In the genomic region with DNA sequence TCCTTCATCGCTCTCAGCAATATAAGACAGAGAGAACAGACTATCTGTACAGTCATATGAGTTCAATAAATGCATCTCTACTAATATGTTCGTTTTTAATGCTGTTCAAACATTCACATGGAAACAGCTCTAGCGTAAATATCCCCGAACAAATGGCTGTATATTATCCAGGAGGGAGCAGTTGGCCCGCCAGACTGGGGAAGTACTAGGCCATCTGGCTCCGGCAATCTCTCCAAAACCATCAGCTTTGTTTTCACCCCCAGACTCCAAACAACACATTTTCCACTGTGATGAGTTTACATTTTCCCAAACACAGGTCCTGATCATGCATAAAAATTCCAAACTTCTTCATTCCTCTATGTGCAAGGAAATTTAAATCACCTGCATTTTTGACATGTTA, we compare ENCODE assay signal across 20 cellular contexts. TPM values are rescaled to one million over a fixed set of nuclear protein-coding genes. Genes with fewer than 3 reads are reported as not detected.
DNase-seq lines count a peak whose midpoint lies in the region; ATAC-seq, FAIRE-seq and TF ChIP-seq lines count a peak whose summit lies in the region.
"Had no signal": no experiment of that assay in that cellular context is flagged by ENCODE, and none has a peak within 500 bp of the region (broad histone marks: within the 10 kb centered on the region; RNA-seq: fewer than 3 reads in every experiment).

No MANE protein-coding gene starts in this region.

- H3K27ac ChIP-seq in ACC112 (ENCODE audit: low read depth, low read length) (0 out of 2 replicates have a peak overlapping the region, but pooled peaks have one; percentile 4), OCI-LY7 (ENCODE audit: low read depth, low read length, poor library complexity, severe bottlenecking) (no peak overlapping the region)
- H3K27ac ChIP-seq: parathyroid adenoma had no signal

- H3K4me1 ChIP-seq in ACC112 (ENCODE audit: control insufficient read depth, insufficient read depth, low read length, unreplicated experiment), result peaks cover 46% of the 10 kb centered on the region
- peaks cover 30% of the 10 kb centered on the region for H3K4me1 ChIP-seq in Loucy (ENCODE audit: insufficient read depth, low read length, poor library complexity, severe bottlenecking)
- H3K4me1 ChIP-seq in OCI-LY7 (ENCODE audit: insufficient read depth, low read length, poor library complexity, severe bottlenecking), result peaks cover 76% of the 10 kb centered on the region
- H3K4me1 ChIP-seq: parathyroid adenoma had no signal

- intact Hi-C loops in OCI-LY7 (cut with micrococcal nuclease; ENCODE audit: unreplicated experiment), result no loop called here
- intact Hi-C loops in head of caudate nucleus (cut with DNase I), result no loop called here

- FAIRE-seq in frontal cortex (lab: Jason Lieb, UNC), result no peak

- H3K9me3 Mint-ChIP-seq in memory B cell, result no peaks in the 10 kb centered on the region
- H3K9me3 Mint-ChIP-seq: activated naive CD8-positive, alpha-beta T cell treated with anti-CD3 and anti-CD28 coated beads, Interleukin-2, amount 10 ng/mL, durations not matched to agents 7 days and 5 days; CD8-positive, alpha-beta memory T cell had no signal

- H2AFZ ChIP-seq in ACC112 (ENCODE audit: low read length, unreplicated experiment), result no peak overlapping the region
- no peak overlapping the region for H2AFZ ChIP-seq in Loucy (ENCODE audit: low read length)
- H2AFZ ChIP-seq in OCI-LY7 (ENCODE audit: low read length), result no peak overlapping the region
- H2AFZ ChIP-seq: parathyroid adenoma had no signal

- no peaks in the 10 kb centered on the region for H3K27me3 ChIP-seq in ACC112 (ENCODE audit: insufficient read depth, low read length)
- no peaks in the 10 kb centered on the region for H3K27me3 ChIP-seq in Loucy (ENCODE audit: insufficient read depth, low read length, poor library complexity, severe bottlenecking)

- no peak overlapping the region for H3K9ac ChIP-seq in Loucy (ENCODE audit: low read depth, low read length, poor library complexity, severe bottlenecking)
- H3K9ac ChIP-seq: parathyroid adenoma had no signal

- H3K4me3 Mint-ChIP-seq in memory B cell, result no peak overlapping the region
- H3K4me3 Mint-ChIP-seq: activated CD8-positive, alpha-beta T cell treated with anti-CD3 and anti-CD28 coated beads, Interleukin-2, amount 10 ng/mL, durations not matched to agents 7 days and 5 days; activated naive CD8-positive, alpha-beta T cell treated with anti-CD3 and anti-CD28 coated beads, Interleukin-2, amount 10 ng/mL, durations not matched to agents 7 days and 5 days; CD8-positive, alpha-beta memory T cell had no signal

- peaks cover 53% of the 10 kb centered on the region for H3K4me1 Mint-ChIP-seq in memory B cell

- DNase-seq in OCI-LY7 (ENCODE audit: low spot score), result no peak
- no peak for DNase-seq in memory B cell (ENCODE audit: low spot score in 2 of 2)
- no peak for DNase-seq in frontal cortex (ENCODE audit: low spot score in 2 of 2)
- no peak for DNase-seq in head of caudate nucleus
- DNase-seq in Kasumi-1 (lab: John Stamatoyannopoulos, UW), result no peak
- DNase-seq in HPDE6-E6E7 (ENCODE audit: extremely low spot score), result no peak
- DNase-seq: ACHN; activated CD8-positive, alpha-beta T cell treated with anti-CD3 and anti-CD28 coated beads, Interleukin-2, amount 10 ng/mL, durations not matched to agents 7 days and 5 days; activated naive CD8-positive, alpha-beta T cell treated with anti-CD3 and anti-CD28 coated beads, Interleukin-2, amount 10 ng/mL, durations not matched to agents 7 days and 5 days; CD8-positive, alpha-beta memory T cell; central memory CD4-positive, alpha-beta T cell; foreskin melanocyte; H7; left ventricle myocardium superior; NCI-H187 treated with DMSO at 0.1 percent for 48 hours; NK-92 treated with Interleukin-12 subunit alpha and Interleukin-12 subunit beta, amount 100 ng/mL, for 24 hours; stimulated activated naive CD4-positive, alpha-beta T cell had no signal

- ATAC-seq in memory B cell (ENCODE audit: low read depth), result no peak
- ATAC-seq: activated CD8-positive, alpha-beta T cell treated with anti-CD3 and anti-CD28 coated beads, Interleukin-2, amount 10 ng/mL, durations not matched to agents 7 days and 5 days; left ventricle myocardium superior had no signal

- H3K9me3 ChIP-seq in Loucy (ENCODE audit: insufficient read depth, low read depth, low read length) (no peaks in the 10 kb centered on the region), OCI-LY7 (ENCODE audit: low read length) (no peaks in the 10 kb centered on the region)

- H3K27ac Mint-ChIP-seq in memory B cell, result peak overlapping the region; percentile 31
- H3K27ac Mint-ChIP-seq: activated CD8-positive, alpha-beta T cell treated with anti-CD3 and anti-CD28 coated beads, Interleukin-2, amount 10 ng/mL, durations not matched to agents 7 days and 5 days; activated naive CD8-positive, alpha-beta T cell treated with anti-CD3 and anti-CD28 coated beads, Interleukin-2, amount 10 ng/mL, durations not matched to agents 7 days and 5 days; CD8-positive, alpha-beta memory T cell had no signal

- TF ChIP-seq CTCF in Loucy (conservative IDR thresholded peaks at IDR 0.05; ENCODE audit: low read length) (no peak), OCI-LY7 (conservative IDR thresholded peaks at IDR 0.05; ENCODE audit: low read length) (no peak)

- peaks cover 31% of the 10 kb centered on the region for H3K36me3 Mint-ChIP-seq in memory B cell
- H3K36me3 Mint-ChIP-seq: activated naive CD8-positive, alpha-beta T cell treated with anti-CD3 and anti-CD28 coated beads, Interleukin-2, amount 10 ng/mL, durations not matched to agents 7 days and 5 days; CD8-positive, alpha-beta memory T cell had no signal

- CTCF ChIA-PET in OCI-LY7 (lab: Charles Lee; ENCODE audit: unreplicated experiment), result interaction anchor here (1.5 kb wide), 1 partner anchor 33 kb away, joined by 3 read pairs; no protein-coding TSS in a partner anchor

- H3K9me2 ChIP-seq in Loucy (replicated peaks; ENCODE audit: low read depth, low read length) (no peaks in the 10 kb centered on the region), OCI-LY7 (ENCODE audit: insufficient read depth, low read length) (no peaks in the 10 kb centered on the region)

- H3K79me2 ChIP-seq in ACC112 (ENCODE audit: control insufficient read depth, insufficient read depth, low read length, unreplicated experiment) (peaks cover 87% of the 10 kb centered on the region), Loucy (ENCODE audit: insufficient read depth, low read length) (peaks cover 79% of the 10 kb centered on the region), OCI-LY7 (ENCODE audit: insufficient read depth, low read depth, low read length) (peaks cover 33% of the 10 kb centered on the region; the same call in 1 of the 2 replicates)
- H3K79me2 ChIP-seq: parathyroid adenoma had no signal

- peak overlapping the region; percentile 50 for H3K4me3 ChIP-seq in ACC112 (ENCODE audit: low read depth, low read length)
- H3K4me3 ChIP-seq in Loucy (ENCODE audit: low read length, poor library complexity, severe bottlenecking), result no peak overlapping the region
- no peak overlapping the region for H3K4me3 ChIP-seq in OCI-LY7 (ENCODE audit: low read depth, low read length, poor library complexity, severe bottlenecking)

- POLR2A ChIA-PET in OCI-LY7 (lab: Charles Lee), result no interaction called here

- TSS peak; percentile 2 for BruUV-seq in OCI-LY7 (replicated peaks; lab: Mats Ljungman, UMichigan)

- H3K4me2 ChIP-seq in Loucy (ENCODE audit: low read depth, low read length, poor library complexity, severe bottlenecking), result peak overlapping the region; percentile 99
- peak overlapping the region; percentile 98; the same call in 1 of the 2 replicates for H3K4me2 ChIP-seq in OCI-LY7 (ENCODE audit: low read length)

- H4K20me1 ChIP-seq in Loucy (ENCODE audit: insufficient read depth, low read length, poor library complexity, severe bottlenecking) (peaks cover 7% of the 10 kb centered on the region), OCI-LY7 (ENCODE audit: insufficient read depth, low read length) (no peaks in the 10 kb centered on the region)

- H3K36me3 ChIP-seq in ACC112 (ENCODE audit: insufficient read depth, low read length) (peaks cover 20% of the 10 kb centered on the region), Loucy (ENCODE audit: insufficient read depth, low read length) (no peaks in the 10 kb centered on the region), OCI-LY7 (ENCODE audit: insufficient read depth, low read length) (peaks cover 73% of the 10 kb centered on the region)

- no peaks in the 10 kb centered on the region for H3K27me3 Mint-ChIP-seq in memory B cell

- no peaks in the 10 kb centered on the region for H3F3A ChIP-seq in Loucy (ENCODE audit: low read depth)

RNA-seq across cellular contexts. Expression of gene EBF1, which starts 8.7 kb away (rescaled TPM):
- total RNA-seq in OCI-LY7 (2014; rRNA removed; shearing (Covaris generic)), result 20.3 and 26.3 TPM in 2 replicates
- total RNA-seq in OCI-LY7 (2022) (43.1 and 47.1 TPM in 2 replicates), frontal cortex (6.1 TPM)
